In genomic region chr16:88543230-88543813, GRCh38 we compare ENCODE assay signal across 26 cellular contexts.
"Had no signal": no experiment of that assay in that cellular context is flagged by ENCODE, and none has a peak within 500 bp of the region (broad histone marks: within the 10 kb centered on the region; RNA-seq: fewer than 3 reads in every experiment).

No MANE protein-coding gene starts in this region.

- FAIRE-seq: endothelial cell of umbilical vein, keratinocyte, pancreas had no signal

- DNase-seq: colonic mucosa; effector CD8-positive, alpha-beta T cell; foreskin keratinocyte; hypothalamus; left ventricle myocardium superior; lower lobe of right lung; naive thymus-derived CD8-positive, alpha-beta T cell; nephron progenitor cell; occipital lobe; pancreas; stimulated activated CD4-positive, alpha-beta T cell treated with anti-CD3 and anti-CD28 coated beads, Interleukin-12 subunit alpha, Interleukin-12 subunit beta, amount 100 ng/mL, for 4 hours; stimulated activated CD4-positive, alpha-beta T cell treated with anti-CD3 and anti-CD28 coated beads, Interleukin-1b, Interleukin-23, amount 100 ng/mL, for 48 hours; stimulated activated CD4-positive, alpha-beta T cell treated with anti-CD3 and anti-CD28 coated beads, Interleukin-4, amount 100 ng/mL, for 24 hours; stimulated activated naive CD8-positive, alpha-beta T cell treated with anti-CD3 and anti-CD28 coated beads, Interleukin-15, Interleukin-2, amounts not matched to agents 100 U/mL and 50 U/mL, for 24 hours; substantia nigra; testis; tibial artery had no signal

- H3K27ac Mint-ChIP-seq: dendritic cell treated with granulocyte-macrophage colony-stimulating factor and Interleukin-4, amounts not matched to agents 40 ng/mL and 50 ng/mL, for 4 days; naive thymus-derived CD8-positive, alpha-beta T cell; nephron progenitor cell; stimulated activated memory B cell treated with anti-CD40 and anti-IgM and Interleukin-4, amounts not matched to agents 10 μg/mL and 1 μg/mL and 100 μg/mL, for 72 hours; type B pancreatic cell had no signal

- H3K4me1 ChIP-seq: colonic mucosa, esophagus muscularis mucosa, foreskin keratinocyte, gastroesophageal sphincter, lower lobe of right lung, pancreas, testis, tibial artery had no signal

- ATAC-seq: foreskin keratinocyte; gastroesophageal sphincter; left ventricle myocardium superior; lower lobe of right lung; naive thymus-derived CD8-positive, alpha-beta T cell; pancreas; sciatic nerve; stimulated activated memory B cell treated with anti-CD40 and anti-IgM and Interleukin-4, amounts not matched to agents 10 μg/mL and 1 μg/mL and 100 μg/mL, for 72 hours; stimulated activated naive CD8-positive, alpha-beta T cell treated with anti-CD3 and anti-CD28 coated beads, Interleukin-15, Interleukin-2, amounts not matched to agents 100 U/mL and 50 U/mL, for 24 hours had no signal

- H3K27me3 ChIP-seq: pancreas, testis had no signal

- H3K4me3 Mint-ChIP-seq: dendritic cell treated with granulocyte-macrophage colony-stimulating factor and Interleukin-4, amounts not matched to agents 40 ng/mL and 50 ng/mL, for 4 days; naive thymus-derived CD8-positive, alpha-beta T cell; nephron progenitor cell; stimulated activated memory B cell treated with anti-CD40 and anti-IgM and Interleukin-4, amounts not matched to agents 10 μg/mL and 1 μg/mL and 100 μg/mL, for 72 hours; type B pancreatic cell had no signal

- H3K27ac ChIP-seq: colonic mucosa, esophagus muscularis mucosa, foreskin keratinocyte, gastroesophageal sphincter, lower lobe of right lung, pancreas, testis, tibial artery had no signal

- H3K4me2 ChIP-seq: smooth muscle cell had no signal

- H3K36me3 ChIP-seq: colonic mucosa, esophagus muscularis mucosa, gastroesophageal sphincter, lower lobe of right lung, pancreas, tibial artery had no signal

- H3K4me3 ChIP-seq: colonic mucosa, esophagus muscularis mucosa, gastroesophageal sphincter, lower lobe of right lung, pancreas, smooth muscle cell, testis, tibial artery had no signal

- H3K9me3 ChIP-seq: colonic mucosa, pancreas, testis had no signal

- H3K36me3 Mint-ChIP-seq: type B pancreatic cell had no signal
